6 cellular contexts compared by ENCODE assay signal in the genomic region with DNA sequence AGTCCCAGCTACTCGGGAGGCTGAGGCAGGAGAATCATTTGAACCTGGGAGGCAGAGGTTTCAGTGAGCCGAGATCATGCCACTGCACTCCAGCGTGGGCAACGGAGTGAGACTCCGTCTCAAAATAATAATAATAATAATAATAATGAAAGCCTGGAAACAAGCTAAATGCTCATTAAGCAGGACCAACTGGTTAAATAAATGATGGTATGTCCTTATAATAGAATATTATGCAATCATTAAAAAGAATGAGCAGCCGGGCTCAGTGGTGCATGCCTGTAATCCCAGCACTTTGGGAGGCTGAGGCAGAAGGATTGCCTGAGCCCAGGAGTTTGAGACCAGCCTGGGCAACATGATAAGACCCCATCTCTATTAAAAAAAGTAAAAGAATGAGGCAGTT. TPM values are rescaled to one million over a fixed set of nuclear protein-coding genes. Genes with fewer than 3 reads are reported as not detected.
"Had no signal": no experiment of that assay in that cellular context is flagged by ENCODE, and none has a peak within 500 bp of the region (broad histone marks: within the 10 kb centered on the region; RNA-seq: fewer than 3 reads in every experiment).

No MANE protein-coding gene starts in this region.

RNA-seq across cellular contexts. Expression of a gene that starts 21.0 kb away (rescaled TPM):
- total RNA-seq: aorta, ascending aorta, astrocyte, breast epithelium, cardiac muscle cell, cardiac septum had no signal
